Comparison of ENCODE assay signal across 9 cellular contexts in genomic region chr5:181186902-181187499, GRCh38. TPM values are rescaled to one million over a fixed set of nuclear protein-coding genes. Genes with fewer than 3 reads are reported as not detected.
DNase-seq lines count a peak whose midpoint lies in the region; ATAC-seq and TF ChIP-seq lines count a peak whose summit lies in the region.
"Had no signal": no experiment of that assay in that cellular context is flagged by ENCODE, and none has a peak within 500 bp of the region (broad histone marks: within the 10 kb centered on the region; RNA-seq: fewer than 3 reads in every experiment).

No MANE protein-coding gene starts in this region.

- no peak overlapping the region for H3K9ac ChIP-seq in SK-N-SH

- H3K9me3 Mint-ChIP-seq in stimulated activated effector memory CD8-positive, alpha-beta T cell treated with anti-CD3 and anti-CD28 coated beads, Interleukin-12 subunit alpha, Interleukin-12 subunit beta, amount 100 ng/mL, for 72 hours = no peaks in the 10 kb centered on the region

- H3K36me3 Mint-ChIP-seq in stimulated activated effector memory CD8-positive, alpha-beta T cell treated with anti-CD3 and anti-CD28 coated beads, Interleukin-12 subunit alpha, Interleukin-12 subunit beta, amount 100 ng/mL, for 72 hours = peaks cover 52% of the 10 kb centered on the region

- intact Hi-C loops in adrenal gland (cut with DNase I) = loop anchor here (2.0 to 5.0 kb wide), 3 partner anchors 35 to 75 kb away; partner anchors contain the start of genes TRIM41 (in 2 of the 2) and TRIM52 (in 1 of the 2)

- no peaks in the 10 kb centered on the region for H3K79me2 ChIP-seq in SK-N-SH (ENCODE audit: insufficient read depth)

- CTCF ChIA-PET in SK-N-SH (lab: Yijun Ruan, JAX) = interaction anchor here (1.2 to 7.4 kb wide), 2 partner anchors 14 to 19 kb away, joined by 3 to 72 read pairs; partner anchors contain the start of gene TRIM7

- no peaks in the 10 kb centered on the region for H4K20me1 ChIP-seq in SK-N-SH (ENCODE audit: insufficient read depth)

- DNase-seq in SK-N-SH (no peak), SJCRH30 (no peak), fibroblast of pulmonary artery (ENCODE audit: low read depth) (no peak), NCI-H146 (lab: John Stamatoyannopoulos, UW) (no peak), adrenal gland (no peak)
- no peak for DNase-seq in stimulated activated effector memory CD8-positive, alpha-beta T cell treated with anti-CD3 and anti-CD28 coated beads, Interleukin-12 subunit alpha, Interleukin-12 subunit beta, amount 100 ng/mL, for 72 hours (ENCODE audit: low spot score in 2 of 2)

- peaks cover 58% of the 10 kb centered on the region for H3K4me1 Mint-ChIP-seq in stimulated activated effector memory CD8-positive, alpha-beta T cell treated with anti-CD3 and anti-CD28 coated beads, Interleukin-12 subunit alpha, Interleukin-12 subunit beta, amount 100 ng/mL, for 72 hours

- TF ChIP-seq RAD21 in SK-N-SH (IDR thresholded peaks at IDR 0.05; ENCODE audit: low read length) = no peak

- H3K4me3 Mint-ChIP-seq in stimulated activated effector memory CD8-positive, alpha-beta T cell treated with anti-CD3 and anti-CD28 coated beads, Interleukin-12 subunit alpha, Interleukin-12 subunit beta, amount 100 ng/mL, for 72 hours = peak overlapping the region; percentile 97

- H3K27ac ChIP-seq in SK-N-SH (ENCODE audit: low read depth in 2 of 2, low read length in 1 of 2) = peak overlapping the region; percentile 41 to 77; a peak in 3 of 4 replicates
- no peak overlapping the region for H3K27ac ChIP-seq in SJCRH30
- peak overlapping the region in 2 of 5 donors; percentile 75 for H3K27ac ChIP-seq in adrenal gland

- H3K36me3 ChIP-seq in SK-N-SH (replicated peaks in 1 of 2; ENCODE audit: control insufficient read depth in 1 of 2, insufficient read depth in 2 of 2, low read length in 1 of 2) (no peaks in the 10 kb centered on the region), SJCRH30 (no peaks in the 10 kb centered on the region), adrenal gland (replicated peaks in 1 of 2) (no peaks in the 10 kb centered on the region)

- no peak for TF ChIP-seq POLR2A in adrenal gland (IDR thresholded peaks at IDR 0.05)

- H3K4me2 ChIP-seq in SK-N-SH = 0 out of 2 replicates have a peak overlapping the region, but pooled peaks have one; percentile 94

- WGBS in SK-N-SH (ENCODE audit: low lambda C conversion rate) = 60% methylated on average over 8 of the region's 8 CpGs
- 34 to 60% (median 40%) methylated on average over 8 of the region's 8 CpGs for WGBS in adrenal gland, 4 donors

- H2AFZ ChIP-seq in SK-N-SH (ENCODE audit: low read depth) = no peak overlapping the region

- ATAC-seq in SK-N-SH treated with all-trans-retinoic acid at 6 μM for 48 hours (no peak), HG03460 (IDR thresholded peaks at IDR 0.05; ENCODE audit: unreplicated experiment) (no peak)
- no peak for ATAC-seq in stimulated activated effector memory CD8-positive, alpha-beta T cell treated with anti-CD3 and anti-CD28 coated beads, Interleukin-12 subunit alpha, Interleukin-12 subunit beta, amount 100 ng/mL, for 72 hours

- peak overlapping the region; percentile 91 to 98 for H3K4me3 ChIP-seq in SK-N-SH (ENCODE audit: low read depth in 2 of 2, low read length in 1 of 2)
- peak overlapping the region; percentile 81 for H3K4me3 ChIP-seq in SJCRH30
- peak overlapping the region; percentile 51 for H3K4me3 ChIP-seq in fibroblast of pulmonary artery (replicated peaks; ENCODE audit: low read depth, low read length)
- peak overlapping the region in 1 of 4 donors; percentile 82 for H3K4me3 ChIP-seq in adrenal gland

- no peak for TF ChIP-seq CTCF in SK-N-SH (IDR thresholded peaks at IDR 0.05)
- no peak for TF ChIP-seq CTCF in fibroblast of pulmonary artery (IDR thresholded peaks at IDR 0.05; ENCODE audit: low read length, missing control alignments)
- TF ChIP-seq CTCF in adrenal gland (IDR thresholded peaks at IDR 0.05) = no peak

- H3K27ac Mint-ChIP-seq in stimulated activated effector memory CD8-positive, alpha-beta T cell treated with anti-CD3 and anti-CD28 coated beads, Interleukin-12 subunit alpha, Interleukin-12 subunit beta, amount 100 ng/mL, for 72 hours = peak overlapping the region; percentile 100

- POLR2A ChIA-PET in SK-N-SH (lab: Yijun Ruan, JAX) = no interaction called here

- H3K9me2 ChIP-seq in SK-N-SH = no peaks in the 10 kb centered on the region

- H3K4me1 ChIP-seq in SK-N-SH (ENCODE audit: control insufficient read depth in 1 of 2, insufficient read depth in 2 of 2, low read depth in 1 of 2, low read length in 1 of 2) (peaks cover 0 to 3% of the 10 kb centered on the region in 2 experiments; a peak in 1 of 4 replicates), SJCRH30 (no peaks in the 10 kb centered on the region; the same call in none of the 2 replicates), adrenal gland (replicated peaks in 1 of 2) (peaks cover 20 to 22% of the 10 kb centered on the region in 2 donors)

- no peaks in the 10 kb centered on the region for H3K27me3 ChIP-seq in SK-N-SH (ENCODE audit: insufficient read depth)
- H3K27me3 ChIP-seq in SJCRH30 = no peaks in the 10 kb centered on the region
- H3K27me3 ChIP-seq in adrenal gland = no peaks in the 10 kb centered on the region

- H3F3A ChIP-seq in SK-N-SH (replicated peaks; ENCODE audit: insufficient read depth) = peaks cover 30% of the 10 kb centered on the region

- H3K9me3 ChIP-seq in SK-N-SH (no peaks in the 10 kb centered on the region), SJCRH30 (replicated peaks) (no peaks in the 10 kb centered on the region), adrenal gland (replicated peaks in 1 of 3) (no peaks in the 10 kb centered on the region)

- TF ChIP-seq EP300 in SK-N-SH (IDR thresholded peaks at IDR 0.05; ENCODE audit: borderline replicate concordance in 1 of 2, low read depth in 1 of 2, low read length in 1 of 2) = no peak

TF ChIP-seq in SK-N-SH, 30 proteins besides CTCF, POLR2A, EP300 and RAD21 (continues in another document):
- TF ChIP-seq RXRA (IDR thresholded peaks at IDR 0.05; ENCODE audit: borderline replicate concordance, low read depth) (no peak), ZBTB33 (IDR thresholded peaks at IDR 0.05; ENCODE audit: borderline replicate concordance, low read depth) (no peak)

TF ChIP-seq in SK-N-SH treated with all-trans-retinoic acid at 6 μM for 48 hours, 23 proteins besides CTCF, POLR2A, EP300 and RAD21 (continues in another document):
- TF ChIP-seq, protein P1, sequence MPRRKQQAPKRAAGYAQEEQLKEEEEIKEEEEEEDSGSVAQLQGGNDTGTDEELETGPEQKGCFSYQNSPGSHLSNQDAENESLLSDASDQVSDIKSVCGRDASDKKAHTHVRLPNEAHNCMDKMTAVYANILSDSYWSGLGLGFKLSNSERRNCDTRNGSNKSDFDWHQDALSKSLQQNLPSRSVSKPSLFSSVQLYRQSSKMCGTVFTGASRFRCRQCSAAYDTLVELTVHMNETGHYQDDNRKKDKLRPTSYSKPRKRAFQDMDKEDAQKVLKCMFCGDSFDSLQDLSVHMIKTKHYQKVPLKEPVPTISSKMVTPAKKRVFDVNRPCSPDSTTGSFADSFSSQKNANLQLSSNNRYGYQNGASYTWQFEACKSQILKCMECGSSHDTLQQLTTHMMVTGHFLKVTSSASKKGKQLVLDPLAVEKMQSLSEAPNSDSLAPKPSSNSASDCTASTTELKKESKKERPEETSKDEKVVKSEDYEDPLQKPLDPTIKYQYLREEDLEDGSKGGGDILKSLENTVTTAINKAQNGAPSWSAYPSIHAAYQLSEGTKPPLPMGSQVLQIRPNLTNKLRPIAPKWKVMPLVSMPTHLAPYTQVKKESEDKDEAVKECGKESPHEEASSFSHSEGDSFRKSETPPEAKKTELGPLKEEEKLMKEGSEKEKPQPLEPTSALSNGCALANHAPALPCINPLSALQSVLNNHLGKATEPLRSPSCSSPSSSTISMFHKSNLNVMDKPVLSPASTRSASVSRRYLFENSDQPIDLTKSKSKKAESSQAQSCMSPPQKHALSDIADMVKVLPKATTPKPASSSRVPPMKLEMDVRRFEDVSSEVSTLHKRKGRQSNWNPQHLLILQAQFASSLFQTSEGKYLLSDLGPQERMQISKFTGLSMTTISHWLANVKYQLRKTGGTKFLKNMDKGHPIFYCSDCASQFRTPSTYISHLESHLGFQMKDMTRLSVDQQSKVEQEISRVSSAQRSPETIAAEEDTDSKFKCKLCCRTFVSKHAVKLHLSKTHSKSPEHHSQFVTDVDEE (CRISPR knock-in tag; IDR thresholded peaks at IDR 0.05) = no peak

RNA-seq across cellular contexts. Expression of gene TRIM7, which starts 18.0 kb away (rescaled TPM):
- polyA plus RNA-seq in SK-N-SH (2012; rRNA removed) (2.0 and 3.5 TPM in 2 replicates), adrenal gland (1 to 10 TPM; 2.1 to 5.3 (median 3.4) TPM)
- polyA plus RNA-seq in SK-N-SH (2012; cell fraction: cytosol; rRNA removed) = 2.8 and 2.9 TPM in 2 replicates
- 2.4 and 3.9 TPM in 2 replicates for polyA plus RNA-seq in SK-N-SH (2012; cell fraction: nucleus; rRNA removed)
- total RNA-seq in SJCRH30 (2014; rRNA removed; shearing (Covaris generic)) = 6.9 and 9.0 TPM in 2 replicates
- total RNA-seq in adrenal gland = 1 to 10 TPM in 7 of 8 donors, under 1 TPM in 1; 0.78 to 6.3 (median 4.4) TPM

RNA-seq across cellular contexts. Expression of gene TRIM41, which starts 36.1 kb away (rescaled TPM):
- 35.3 and 35.9 TPM in 2 replicates for polyA plus RNA-seq in SK-N-SH (2012; rRNA removed)
- polyA plus RNA-seq in SK-N-SH (2012; cell fraction: cytosol; rRNA removed) = 17.4 and 20.2 TPM in 2 replicates
- 123 and 125 TPM in 2 replicates for polyA plus RNA-seq in SK-N-SH (2012; cell fraction: nucleus; rRNA removed)
- 15.2 and 17.8 TPM in 2 replicates for total RNA-seq in SJCRH30 (2014; rRNA removed; shearing (Covaris generic))
- total RNA-seq in adrenal gland = 10 to 100 TPM; 15.6 to 41.6 (median 19.6) TPM
- 10 to 100 TPM; 13.3 to 56.2 (median 28.1) TPM for polyA plus RNA-seq in adrenal gland

RNA-seq across cellular contexts. Expression of gene OR2V2, which starts 39.6 kb away (rescaled TPM):
- not detected in 2 replicates for polyA plus RNA-seq in SK-N-SH (2012; rRNA removed)
- not detected in 2 replicates for polyA plus RNA-seq in SK-N-SH (2012; cell fraction: cytosol; rRNA removed)
- not detected in 2 replicates for polyA plus RNA-seq in SK-N-SH (2012; cell fraction: nucleus; rRNA removed)
- total RNA-seq in SJCRH30 (2014; rRNA removed; shearing (Covaris generic)) = not detected in 2 replicates
- total RNA-seq in adrenal gland = not detected
- polyA plus RNA-seq in adrenal gland = not detected
- total RNA-seq: renal cortical epithelial cell had no signal

RNA-seq across cellular contexts. Expression of gene OR2V1, which starts 56.0 kb away (rescaled TPM):
- polyA plus RNA-seq in SK-N-SH (2012; rRNA removed) (not detected in 2 replicates), adrenal gland (not detected)
- polyA plus RNA-seq in SK-N-SH (2012; cell fraction: cytosol; rRNA removed) = not detected in 2 replicates
- polyA plus RNA-seq in SK-N-SH (2012; cell fraction: nucleus; rRNA removed) = not detected in 2 replicates
- total RNA-seq in SJCRH30 (2014; rRNA removed; shearing (Covaris generic)) = 0.10 TPM in 1 of 2 replicates, not detected in the other
- total RNA-seq in adrenal gland = not detected
- total RNA-seq: renal cortical epithelial cell had no signal

RNA-seq across cellular contexts. Expression of gene RACK1, which starts 56.7 kb away (rescaled TPM):
- polyA plus RNA-seq in SK-N-SH (2012; rRNA removed) (4,191 and 4,715 TPM in 2 replicates), adrenal gland (1,000 to 10,000 TPM; 1,252 to 2,399 (median 1,718) TPM)
- polyA plus RNA-seq in SK-N-SH (2012; cell fraction: cytosol; rRNA removed) = 3,130 and 3,829 TPM in 2 replicates
- polyA plus RNA-seq in SK-N-SH (2012; cell fraction: nucleus; rRNA removed) = 1,982 and 2,553 TPM in 2 replicates
- total RNA-seq in SJCRH30 (2014; rRNA removed; shearing (Covaris generic)) = 5,838 and 6,264 TPM in 2 replicates
- 1,000 to 10,000 TPM; 1,373 to 3,641 (median 2,189) TPM for total RNA-seq in adrenal gland
